ENCODE assay signal across 23 cellular contexts in genomic region chr5:169700611-169701010, GRCh38.
"Had no signal": no experiment of that assay in that cellular context is flagged by ENCODE, and none has a peak within 500 bp of the region (broad histone marks: within the 10 kb centered on the region; RNA-seq: fewer than 3 reads in every experiment).

No MANE protein-coding gene starts in this region.

- H3K27me3 ChIP-seq: esophagus muscularis mucosa, foreskin keratinocyte, heart left ventricle, left lung had no signal

- H3K27ac Mint-ChIP-seq: mesothelial cell of epicardium had no signal

- ATAC-seq: foreskin keratinocyte, gastroesophageal sphincter, heart left ventricle, left cardiac atrium, left lung, left ventricle myocardium superior, lower lobe of right lung, mucosa of descending colon had no signal

- H3K4me3 Mint-ChIP-seq: mesothelial cell of epicardium, naive B cell had no signal

- H3K36me3 Mint-ChIP-seq: mesothelial cell of epicardium had no signal

- H3K9me3 ChIP-seq: esophagus muscularis mucosa, gastroesophageal sphincter, heart left ventricle, left lung, lower lobe of right lung, mucosa of descending colon had no signal

- H3K36me3 ChIP-seq: esophagus muscularis mucosa, gastroesophageal sphincter had no signal

- DNase-seq: dermis blood vessel endothelial cell; dorsolateral prefrontal cortex; effector CD4-positive, alpha-beta T cell; effector memory CD4-positive, alpha-beta T cell; foreskin keratinocyte; heart left ventricle; hippocampal formation; left cardiac atrium; left lung; left ventricle myocardium superior; lower lobe of right lung; mesenchymal stem cell; mucosa of descending colon; naive B cell had no signal

- H3K27ac ChIP-seq: coronary artery, dorsolateral prefrontal cortex, esophagus muscularis mucosa, foreskin keratinocyte, gastroesophageal sphincter, heart left ventricle, left lung, lower lobe of right lung had no signal

- H3K9me3 Mint-ChIP-seq: mesothelial cell of epicardium, naive B cell had no signal

- FAIRE-seq: colon, endothelial cell of umbilical vein, frontal cortex, islet of Langerhans, keratinocyte had no signal

- H3K4me1 ChIP-seq: esophagus muscularis mucosa, gastroesophageal sphincter, heart left ventricle, left lung, lower lobe of right lung had no signal

- H3K27me3 Mint-ChIP-seq: naive B cell had no signal

- H3K4me3 ChIP-seq: coronary artery, dorsolateral prefrontal cortex, esophagus muscularis mucosa, gastroesophageal sphincter, heart left ventricle, left lung, lower lobe of right lung, mucosa of descending colon had no signal
